Comparison of ENCODE assay signal across 13 cellular contexts in genomic region chr2:30465171-30465545, GRCh38. TPM values are rescaled to one million over a fixed set of nuclear protein-coding genes. Genes with fewer than 3 reads are reported as not detected.
A peak's percentile ranks its signal among the peaks of the same experiment; 100 is the strongest.
DNase-seq lines count a peak whose midpoint lies in the region; ATAC-seq and TF ChIP-seq lines count a peak whose summit lies in the region.
"Had no signal": no experiment of that assay in that cellular context is flagged by ENCODE, and none has a peak within 500 bp of the region (broad histone marks: within the 10 kb centered on the region; RNA-seq: fewer than 3 reads in every experiment).

No MANE protein-coding gene starts in this region.

- peaks cover 32% of the 10 kb centered on the region for H3K36me3 Mint-ChIP-seq in stimulated activated naive CD8-positive, alpha-beta T cell treated with anti-CD3 and anti-CD28 coated beads, Interleukin-15, Interleukin-2, amounts not matched to agents 100 ng/mL and 50 ng/mL, for 24 hours (ENCODE audit: low read depth)
- peaks cover 30% of the 10 kb centered on the region for H3K36me3 Mint-ChIP-seq in activated naive CD8-positive, alpha-beta T cell treated with anti-CD3 and anti-CD28 coated beads, Interleukin-2, amount 50 U/mL, for 24 hours (ENCODE audit: low read depth)

- H3K4me3 Mint-ChIP-seq in stimulated activated naive CD8-positive, alpha-beta T cell treated with anti-CD3 and anti-CD28 coated beads, Interleukin-15, Interleukin-2, amounts not matched to agents 100 ng/mL and 50 ng/mL, for 24 hours = peak overlapping the region; percentile 54
- H3K4me3 Mint-ChIP-seq in activated naive CD8-positive, alpha-beta T cell treated with anti-CD3 and anti-CD28 coated beads, Interleukin-2, amount 50 U/mL, for 24 hours = no peak overlapping the region
- H3K4me3 Mint-ChIP-seq: activated T-cell treated with anti-CD3 and anti-CD28 coated beads, Interleukin-2, amount 50 U/mL, for 24 hours; natural killer cell treated with Interleukin-12 subunit alpha and Interleukin-12 subunit beta and Interleukin-15 and Interleukin-18, amount 100 ng/mL, for 72 hours had no signal

- H3K36me3 ChIP-seq in lower lobe of right lung (no peaks in the 10 kb centered on the region), uterus (no peaks in the 10 kb centered on the region)
- H3K36me3 ChIP-seq: brain microvascular endothelial cell, WERI-Rb-1 had no signal

- H3K27me3 Mint-ChIP-seq in stimulated activated naive CD8-positive, alpha-beta T cell treated with anti-CD3 and anti-CD28 coated beads, Interleukin-15, Interleukin-2, amounts not matched to agents 100 ng/mL and 50 ng/mL, for 24 hours = no peaks in the 10 kb centered on the region
- H3K27me3 Mint-ChIP-seq in activated naive CD8-positive, alpha-beta T cell treated with anti-CD3 and anti-CD28 coated beads, Interleukin-2, amount 50 U/mL, for 24 hours = no peaks in the 10 kb centered on the region
- H3K27me3 Mint-ChIP-seq: activated T-cell treated with anti-CD3 and anti-CD28 coated beads, Interleukin-2, amount 50 U/mL, for 24 hours; natural killer cell treated with Interleukin-12 subunit alpha and Interleukin-12 subunit beta and Interleukin-15 and Interleukin-18, amount 100 ng/mL, for 72 hours had no signal

- intact Hi-C loops in lower lobe of right lung (cut with DNase I) = no loop called here
- intact Hi-C loops in uterus (cut with DNase I; ENCODE audit: low total_unique reads) = no loop called here

- peak overlapping the region; percentile 18 for H3K27ac ChIP-seq in lower lobe of right lung
- peak overlapping the region; percentile 51 to 59 for H3K27ac ChIP-seq in uterus
- H3K27ac ChIP-seq: brain microvascular endothelial cell, WERI-Rb-1 had no signal

- peaks cover 8% of the 10 kb centered on the region for H3K9me3 ChIP-seq in lower lobe of right lung
- H3K9me3 ChIP-seq in uterus = no peaks in the 10 kb centered on the region

- peaks cover 12% of the 10 kb centered on the region for H3K9me3 Mint-ChIP-seq in stimulated activated naive CD8-positive, alpha-beta T cell treated with anti-CD3 and anti-CD28 coated beads, Interleukin-15, Interleukin-2, amounts not matched to agents 100 ng/mL and 50 ng/mL, for 24 hours
- H3K9me3 Mint-ChIP-seq in activated naive CD8-positive, alpha-beta T cell treated with anti-CD3 and anti-CD28 coated beads, Interleukin-2, amount 50 U/mL, for 24 hours = peaks cover 16% of the 10 kb centered on the region

- TF ChIP-seq POLR2A in uterus (IDR thresholded peaks at IDR 0.05) = no peak

- H3K4me3 ChIP-seq in lower lobe of right lung (no peak overlapping the region), uterus (no peak overlapping the region)

- TF ChIP-seq CTCF in lower lobe of right lung (IDR thresholded peaks at IDR 0.05) (no peak), uterus (IDR thresholded peaks at IDR 0.05) (no peak)

- ATAC-seq in stimulated activated naive CD8-positive, alpha-beta T cell treated with anti-CD3 and anti-CD28 coated beads, Interleukin-15, Interleukin-2, amounts not matched to agents 100 U/mL and 50 U/mL, for 24 hours = no peak
- no peak for ATAC-seq in activated naive CD8-positive, alpha-beta T cell treated with anti-CD3 and anti-CD28 coated beads, Interleukin-2, amount 50 U/mL, for 24 hours
- ATAC-seq in lower lobe of right lung (no peak), GM21526 (IDR thresholded peaks at IDR 0.05; ENCODE audit: low FRiP score, unreplicated experiment) (no peak)
- ATAC-seq: natural killer cell treated with Interleukin-12 subunit alpha and Interleukin-12 subunit beta and Interleukin-15 and Interleukin-18, amount 100 ng/mL, for 72 hours had no signal

- peaks cover 60% of the 10 kb centered on the region for H3K4me1 Mint-ChIP-seq in stimulated activated naive CD8-positive, alpha-beta T cell treated with anti-CD3 and anti-CD28 coated beads, Interleukin-15, Interleukin-2, amounts not matched to agents 100 ng/mL and 50 ng/mL, for 24 hours (ENCODE audit: low read depth)
- H3K4me1 Mint-ChIP-seq in activated naive CD8-positive, alpha-beta T cell treated with anti-CD3 and anti-CD28 coated beads, Interleukin-2, amount 50 U/mL, for 24 hours = peaks cover 45% of the 10 kb centered on the region

- H3K4me1 ChIP-seq in lower lobe of right lung (no peaks in the 10 kb centered on the region), uterus (no peaks in the 10 kb centered on the region)

- no peak overlapping the region for H3K27ac Mint-ChIP-seq in stimulated activated naive CD8-positive, alpha-beta T cell treated with anti-CD3 and anti-CD28 coated beads, Interleukin-15, Interleukin-2, amounts not matched to agents 100 ng/mL and 50 ng/mL, for 24 hours
- peak overlapping the region; percentile 7 for H3K27ac Mint-ChIP-seq in activated naive CD8-positive, alpha-beta T cell treated with anti-CD3 and anti-CD28 coated beads, Interleukin-2, amount 50 U/mL, for 24 hours
- H3K27ac Mint-ChIP-seq: activated T-cell treated with anti-CD3 and anti-CD28 coated beads, Interleukin-2, amount 50 U/mL, for 24 hours; natural killer cell treated with Interleukin-12 subunit alpha and Interleukin-12 subunit beta and Interleukin-15 and Interleukin-18, amount 100 ng/mL, for 72 hours had no signal

- H3K27me3 ChIP-seq in lower lobe of right lung (ENCODE audit: low read depth) = no peaks in the 10 kb centered on the region
- H3K27me3 ChIP-seq in uterus = no peaks in the 10 kb centered on the region
- H3K27me3 ChIP-seq: brain microvascular endothelial cell had no signal

- DNase-seq in stimulated activated naive CD8-positive, alpha-beta T cell treated with anti-CD3 and anti-CD28 coated beads, Interleukin-15, Interleukin-2, amounts not matched to agents 100 U/mL and 50 U/mL, for 24 hours = no peak
- no peak for DNase-seq in activated naive CD8-positive, alpha-beta T cell treated with anti-CD3 and anti-CD28 coated beads, Interleukin-2, amount 50 U/mL, for 24 hours
- no peak for DNase-seq in lower lobe of right lung
- DNase-seq in uterus = no peak
- DNase-seq in RKO (ENCODE audit: low spot score) = no peak
- no peak for DNase-seq in DMS79 (lab: John Stamatoyannopoulos, UW)
- DNase-seq: activated T-cell treated with anti-CD3 and anti-CD28 coated beads, Interleukin-2, amount 50 U/mL, for 24 hours; brain microvascular endothelial cell; stimulated activated CD4-positive, alpha-beta T cell treated with anti-CD3 and anti-CD28 coated beads, Interleukin-15, amount 100 ng/mL, for 24 hours; WERI-Rb-1 had no signal

RNA-seq across cellular contexts. Expression of gene LCLAT1, which starts 18.1 kb away (rescaled TPM):
- total RNA-seq in lower lobe of right lung (13.0 TPM), uterus (100 to 1,000 TPM in 1 of 4 donors, 10 to 100 TPM in 2, under 1 TPM in 1; 0.88 to 116 (median 33.3) TPM)
